ENCODE assay signal across 14 cellular contexts in the genomic region with DNA sequence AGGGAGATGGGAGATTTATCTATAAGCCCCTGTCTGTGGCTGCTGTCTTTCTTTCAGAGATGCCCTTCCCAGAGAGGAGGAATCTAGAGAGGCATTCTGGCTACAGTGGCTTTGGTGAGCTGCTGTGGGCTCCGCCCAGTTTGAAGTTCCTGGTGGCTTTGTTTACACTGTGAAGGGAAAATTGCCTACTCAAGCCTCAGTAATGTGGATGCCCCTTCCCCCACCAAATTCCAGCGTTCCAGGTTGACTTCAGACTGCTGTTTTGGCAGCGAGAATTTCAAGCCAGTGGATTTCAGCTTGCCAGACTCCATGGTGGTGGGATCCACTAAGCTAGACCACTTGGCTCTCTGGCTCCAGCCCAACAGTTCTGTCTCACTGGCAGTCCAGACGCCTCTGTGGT.
DNase-seq lines count a peak whose midpoint lies in the region; ATAC-seq and TF ChIP-seq lines count a peak whose summit lies in the region.
"Had no signal": no experiment of that assay in that cellular context is flagged by ENCODE, and none has a peak within 500 bp of the region (broad histone marks: within the 10 kb centered on the region; RNA-seq: fewer than 3 reads in every experiment).

No MANE protein-coding gene starts in this region.

- CTCF ChIA-PET in activated CD8-positive, alpha-beta T cell treated with anti-CD3 and anti-CD28 coated beads, Interleukin-2, amount 10 ng/mL, durations not matched to agents 7 days and 5 days (lab: Charles Lee), result no interaction called here

- H3K4me3 Mint-ChIP-seq in activated CD8-positive, alpha-beta T cell treated with anti-CD3 and anti-CD28 coated beads, Interleukin-2, amount 10 ng/mL, durations not matched to agents 7 days and 5 days, result no peak overlapping the region
- H3K4me3 Mint-ChIP-seq: HFFc6 had no signal

- peaks cover 3% of the 10 kb centered on the region for H3K4me1 ChIP-seq in BE2C
- H3K4me1 ChIP-seq in RWPE2 (ENCODE audit: insufficient read depth, poor library complexity, severe bottlenecking), result no peaks in the 10 kb centered on the region

- POLR2A ChIA-PET in activated CD8-positive, alpha-beta T cell treated with anti-CD3 and anti-CD28 coated beads, Interleukin-2, amount 10 ng/mL, durations not matched to agents 7 days and 5 days (lab: Charles Lee), result no interaction called here

- H3K27ac Mint-ChIP-seq in activated CD8-positive, alpha-beta T cell treated with anti-CD3 and anti-CD28 coated beads, Interleukin-2, amount 10 ng/mL, durations not matched to agents 7 days and 5 days, result no peak overlapping the region
- H3K27ac Mint-ChIP-seq: HFFc6 had no signal

- H3K9me3 Mint-ChIP-seq in activated CD8-positive, alpha-beta T cell treated with anti-CD3 and anti-CD28 coated beads, Interleukin-2, amount 10 ng/mL, durations not matched to agents 7 days and 5 days (ENCODE audit: insufficient read depth), result no peaks in the 10 kb centered on the region

- H3K36me3 Mint-ChIP-seq in activated CD8-positive, alpha-beta T cell treated with anti-CD3 and anti-CD28 coated beads, Interleukin-2, amount 10 ng/mL, durations not matched to agents 7 days and 5 days (ENCODE audit: low read depth), result no peaks in the 10 kb centered on the region

- H3K36me3 ChIP-seq in BE2C (no peaks in the 10 kb centered on the region), RWPE2 (ENCODE audit: low read depth) (no peaks in the 10 kb centered on the region)

- TF ChIP-seq CTCF in BE2C (IDR thresholded peaks at IDR 0.05; ENCODE audit: low read depth, low read length) (no peak), RWPE2 (IDR thresholded peaks at IDR 0.05; ENCODE audit: poor library complexity, severe bottlenecking) (no peak)

- H3K27me3 Mint-ChIP-seq in activated CD8-positive, alpha-beta T cell treated with anti-CD3 and anti-CD28 coated beads, Interleukin-2, amount 10 ng/mL, durations not matched to agents 7 days and 5 days (ENCODE audit: low read depth), result no peaks in the 10 kb centered on the region

- 0 out of 3 replicates have a peak, but pooled peaks have one; percentile 25 for ATAC-seq in RWPE2 (ENCODE audit: low read depth)
- peak; percentile 88 for ATAC-seq in left lobe of liver
- ATAC-seq in HG03196 (IDR thresholded peaks at IDR 0.05; ENCODE audit: unreplicated experiment), result no peak
- no peak for ATAC-seq in activated CD8-positive, alpha-beta T cell treated with anti-CD3 and anti-CD28 coated beads, Interleukin-2, amount 10 ng/mL, durations not matched to agents 7 days and 5 days
- ATAC-seq in GM21576 (IDR thresholded peaks at IDR 0.05; ENCODE audit: unreplicated experiment), result no peak
- ATAC-seq: right cardiac atrium had no signal

- H3K27me3 ChIP-seq in BE2C (no peaks in the 10 kb centered on the region), RWPE2 (ENCODE audit: insufficient read depth, poor library complexity, severe bottlenecking) (no peaks in the 10 kb centered on the region)

- DNase-seq in BE2C, result peak; percentile 18
- DNase-seq in HT1080 (ENCODE audit: low read depth), result peak; percentile 27
- DNase-seq in RWPE2 (ENCODE audit: low spot score), result no peak
- DNase-seq in left lobe of liver (ENCODE audit: low spot score), result peak; percentile 69
- no peak for DNase-seq in GF-D8 (lab: John Stamatoyannopoulos, UW)
- DNase-seq in activated CD8-positive, alpha-beta T cell treated with anti-CD3 and anti-CD28 coated beads, Interleukin-2, amount 10 ng/mL, durations not matched to agents 7 days and 5 days, result no peak
- DNase-seq: aorta, HFFc6, MM.1S, NCI-H2107, Right ventricle myocardium superior had no signal

- no peak overlapping the region for H3K4me3 ChIP-seq in BE2C (ENCODE audit: low read depth, low read length)
- no peak overlapping the region for H3K4me3 ChIP-seq in RWPE2 (ENCODE audit: severe bottlenecking)

- no peaks in the 10 kb centered on the region for H3K4me1 Mint-ChIP-seq in activated CD8-positive, alpha-beta T cell treated with anti-CD3 and anti-CD28 coated beads, Interleukin-2, amount 10 ng/mL, durations not matched to agents 7 days and 5 days (ENCODE audit: low read depth)

- H3K9me3 ChIP-seq in BE2C, result no peaks in the 10 kb centered on the region
- H3K9me3 ChIP-seq in RWPE2 (ENCODE audit: severe bottlenecking), result no peaks in the 10 kb centered on the region

- no peak overlapping the region for H3K27ac ChIP-seq in RWPE2 (ENCODE audit: poor library complexity, severe bottlenecking)

Comparison
In these comparisons a context has a peak if more than half of its experiments do, and no peak if none do; other contexts are left out.
1. DNase-seq: peak in BE2C (single experiment), HT1080 (single experiment) and left lobe of liver (single experiment); none in RWPE2 (single experiment), GF-D8 (single experiment) and activated CD8-positive, alpha-beta T cell treated with anti-CD3 and anti-CD28 coated beads, Interleukin-2, amount 10 ng/mL, durations not matched to agents 7 days and 5 days (single experiment).
2. ATAC-seq: peak in RWPE2 (single experiment) and left lobe of liver (single experiment); none in HG03196 (single experiment), activated CD8-positive, alpha-beta T cell treated with anti-CD3 and anti-CD28 coated beads, Interleukin-2, amount 10 ng/mL, durations not matched to agents 7 days and 5 days (single experiment) and GM21576 (single experiment).